In the genomic region with DNA sequence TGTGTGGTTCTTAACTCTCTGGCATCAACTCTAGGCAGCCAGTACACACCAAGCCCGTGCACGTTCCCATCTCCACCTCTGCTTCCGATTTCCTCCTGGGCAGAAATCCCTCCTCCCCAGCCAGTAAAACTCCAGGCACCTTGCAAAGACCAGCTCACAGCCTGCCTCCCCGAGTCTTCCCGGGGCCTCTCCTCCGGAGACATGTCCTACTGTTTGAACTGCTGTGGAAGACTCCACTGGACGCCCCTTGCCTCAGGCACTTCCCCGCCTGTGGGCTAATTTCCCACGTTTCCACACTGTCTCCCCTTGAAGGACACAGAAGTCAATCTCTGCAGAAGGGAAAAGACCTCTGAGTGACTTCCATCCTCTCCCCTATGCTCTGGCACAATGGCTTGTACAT, we compare ENCODE assay signal across 19 cellular contexts.
DNase-seq lines count a peak whose midpoint lies in the region; ATAC-seq and TF ChIP-seq lines count a peak whose summit lies in the region.
"Had no signal": no experiment of that assay in that cellular context is flagged by ENCODE, and none has a peak within 500 bp of the region (broad histone marks: within the 10 kb centered on the region; RNA-seq: fewer than 3 reads in every experiment).

No MANE protein-coding gene starts in this region.

- peaks cover 23% of the 10 kb centered on the region for H3K79me1 ChIP-seq in mesenchymal stem cell (replicated peaks; ENCODE audit: low read length, poor library complexity, severe bottlenecking)

- 92% methylated on average over 9 of the region's 9 CpGs for WGBS in mesenchymal stem cell

- no peak overlapping the region for H2AFZ ChIP-seq in mesenchymal stem cell (ENCODE audit: low read depth, low read length)

- H4K8ac ChIP-seq in mesenchymal stem cell (ENCODE audit: low read length): no peak overlapping the region

- no peak overlapping the region for H2BK5ac ChIP-seq in mesenchymal stem cell (ENCODE audit: low read depth, low read length, poor library complexity, severe bottlenecking)

- H3K36me3 Mint-ChIP-seq in activated T-cell treated with anti-CD3 and anti-CD28 coated beads, Interleukin-2, amount 50 U/mL, for 24 hours (ENCODE audit: low read depth): peaks cover 86% of the 10 kb centered on the region
- H3K36me3 Mint-ChIP-seq in central memory CD8-positive, alpha-beta T cell (ENCODE audit: insufficient read depth): peaks cover 34% of the 10 kb centered on the region
- peaks cover 16% of the 10 kb centered on the region for H3K36me3 Mint-ChIP-seq in stimulated activated memory B cell treated with anti-CD40 and anti-IgM and Interleukin-4, amounts not matched to agents 10 μg/mL and 1 μg/mL and 100 μg/mL, for 72 hours

- intact Hi-C loops in vagina (cut with DNase I): no loop called here

- no peaks in the 10 kb centered on the region for H3K9me3 Mint-ChIP-seq in activated T-cell treated with anti-CD3 and anti-CD28 coated beads, Interleukin-2, amount 50 U/mL, for 24 hours
- H3K9me3 Mint-ChIP-seq in central memory CD8-positive, alpha-beta T cell: no peaks in the 10 kb centered on the region
- no peaks in the 10 kb centered on the region for H3K9me3 Mint-ChIP-seq in stimulated activated memory B cell treated with anti-CD40 and anti-IgM and Interleukin-4, amounts not matched to agents 10 μg/mL and 1 μg/mL and 100 μg/mL, for 72 hours
- H3K9me3 Mint-ChIP-seq: dendritic cell treated with granulocyte-macrophage colony-stimulating factor and Interleukin-4, amounts not matched to agents 40 ng/mL and 50 ng/mL, for 4 days had no signal

- no peak overlapping the region for H2AK5ac ChIP-seq in mesenchymal stem cell (ENCODE audit: low read length, severe bottlenecking)

- no peaks in the 10 kb centered on the region for H3K4me1 ChIP-seq in HEK293 (ENCODE audit: control insufficient read depth, insufficient read depth, low read length)
- peaks cover 10% of the 10 kb centered on the region for H3K4me1 ChIP-seq in mesenchymal stem cell (ENCODE audit: control insufficient read depth, insufficient read depth, low read depth, low read length)
- H3K4me1 ChIP-seq in vagina: peaks cover 7% of the 10 kb centered on the region
- H3K4me1 ChIP-seq: uterus had no signal

- POLR2A ChIA-PET in HEK293 (lab: Yijun Ruan, JAX): no interaction called here

- no peak overlapping the region for H2BK12ac ChIP-seq in mesenchymal stem cell (ENCODE audit: low read length in 2 of 2)

- no peak overlapping the region for H3K23ac ChIP-seq in mesenchymal stem cell (ENCODE audit: low read length in 2 of 2)

- H3K14ac ChIP-seq in mesenchymal stem cell (ENCODE audit: low read length in 2 of 2): no peak overlapping the region

- no peak overlapping the region for H3K4me2 ChIP-seq in mesenchymal stem cell (ENCODE audit: low read length, poor library complexity, severe bottlenecking)

- H3K27ac ChIP-seq in HEK293 (ENCODE audit: extremely low read depth, low read depth, low read length): no peak overlapping the region
- no peak overlapping the region for H3K27ac ChIP-seq in mesenchymal stem cell (ENCODE audit: low read length, poor library complexity, severe bottlenecking)
- H3K27ac ChIP-seq in vagina: no peak overlapping the region
- H3K27ac ChIP-seq: C4-2B, uterus had no signal

- H2BK15ac ChIP-seq in mesenchymal stem cell (ENCODE audit: low read depth, poor library complexity, severe bottlenecking): no peak overlapping the region

- no peak for DNase-seq in activated T-cell treated with anti-CD3 and anti-CD28 coated beads, Interleukin-2, amount 50 U/mL, for 24 hours
- DNase-seq in activated T-cell treated with anti-CD3 and anti-CD28 coated beads, Interleukin-2, amount 50 U/mL, for 1 hour: no peak
- no peak for DNase-seq in central memory CD8-positive, alpha-beta T cell (ENCODE audit: low spot score in 2 of 2)
- DNase-seq in mesenchymal stem cell (no peak), islet precursor cell (no peak), vagina (ENCODE audit: extremely low spot score in 2 of 2) (no peak)
- DNase-seq: ACHN; midbrain; NCI-H2107; NCI-H510A treated with DMSO at 0.1 percent for 48 hours; stimulated activated CD4-positive, alpha-beta T cell treated with anti-CD3 and anti-CD28 coated beads, Interleukin-4, amount 100 ng/mL, for 4 hours; T-helper 9 cell; uterus had no signal

- H3K27me3 ChIP-seq in mesenchymal stem cell (ENCODE audit: control insufficient read depth in 1 of 2, insufficient read depth in 1 of 2, low read length in 2 of 2) (no peaks in the 10 kb centered on the region), vagina (no peaks in the 10 kb centered on the region)
- H3K27me3 ChIP-seq: uterus had no signal

- H4K91ac ChIP-seq in mesenchymal stem cell (ENCODE audit: low read length): no peak overlapping the region

- no peak for TF ChIP-seq POLR2A in vagina (IDR thresholded peaks at IDR 0.05)

- H3K4me3 Mint-ChIP-seq in activated T-cell treated with anti-CD3 and anti-CD28 coated beads, Interleukin-2, amount 50 U/mL, for 24 hours: no peak overlapping the region
- peak overlapping the region; percentile 25 for H3K4me3 Mint-ChIP-seq in central memory CD8-positive, alpha-beta T cell
- H3K4me3 Mint-ChIP-seq in stimulated activated memory B cell treated with anti-CD40 and anti-IgM and Interleukin-4, amounts not matched to agents 10 μg/mL and 1 μg/mL and 100 μg/mL, for 72 hours: no peak overlapping the region
- H3K4me3 Mint-ChIP-seq: dendritic cell treated with granulocyte-macrophage colony-stimulating factor and Interleukin-4, amounts not matched to agents 40 ng/mL and 50 ng/mL, for 4 days had no signal

- H3K4me3 ChIP-seq in HEK293 (ENCODE audit: low read depth, low read length) (no peak overlapping the region), mesenchymal stem cell (ENCODE audit: insufficient read depth in 1 of 2, low read depth in 1 of 2, low read length in 2 of 2) (no peak overlapping the region), vagina (no peak overlapping the region)
- H3K4me3 ChIP-seq: uterus had no signal

- H3K9ac ChIP-seq in mesenchymal stem cell (ENCODE audit: low read length): no peak overlapping the region

- CTCF ChIA-PET in HEK293 (lab: Yijun Ruan, JAX): no interaction called here

- H3K4me1 Mint-ChIP-seq in activated T-cell treated with anti-CD3 and anti-CD28 coated beads, Interleukin-2, amount 50 U/mL, for 24 hours (ENCODE audit: low read depth): peaks cover 86% of the 10 kb centered on the region
- H3K4me1 Mint-ChIP-seq in central memory CD8-positive, alpha-beta T cell: peaks cover 76% of the 10 kb centered on the region
- H3K4me1 Mint-ChIP-seq in stimulated activated memory B cell treated with anti-CD40 and anti-IgM and Interleukin-4, amounts not matched to agents 10 μg/mL and 1 μg/mL and 100 μg/mL, for 72 hours: peaks cover 67% of the 10 kb centered on the region

- H3K36me3 ChIP-seq in HEK293 (ENCODE audit: control insufficient read depth in 2 of 2, insufficient read depth in 1 of 2, low read length in 2 of 2) (no peaks in the 10 kb centered on the region), mesenchymal stem cell (ENCODE audit: control insufficient read depth in 1 of 2, insufficient read depth in 2 of 2, low read depth in 1 of 2, low read length in 2 of 2) (peaks cover 0 to 14% of the 10 kb centered on the region in 2 experiments), vagina (no peaks in the 10 kb centered on the region)
- H3K36me3 ChIP-seq: uterus had no signal

- no peak overlapping the region for H3K4ac ChIP-seq in mesenchymal stem cell (ENCODE audit: low read depth in 1 of 2, low read length in 2 of 2)

- H3K9me3 ChIP-seq in HEK293 (ENCODE audit: control insufficient read depth, insufficient read depth, low read depth, low read length) (no peaks in the 10 kb centered on the region), mesenchymal stem cell (ENCODE audit: control insufficient read depth, low read length) (no peaks in the 10 kb centered on the region), vagina (no peaks in the 10 kb centered on the region)
- H3K9me3 ChIP-seq: uterus had no signal

- peak overlapping the region; percentile 62 for H3K27ac Mint-ChIP-seq in activated T-cell treated with anti-CD3 and anti-CD28 coated beads, Interleukin-2, amount 50 U/mL, for 24 hours
- H3K27ac Mint-ChIP-seq in central memory CD8-positive, alpha-beta T cell (ENCODE audit: low read depth): peak overlapping the region; percentile 93
- peak overlapping the region; percentile 80 for H3K27ac Mint-ChIP-seq in stimulated activated memory B cell treated with anti-CD40 and anti-IgM and Interleukin-4, amounts not matched to agents 10 μg/mL and 1 μg/mL and 100 μg/mL, for 72 hours

- H3K18ac ChIP-seq in mesenchymal stem cell (ENCODE audit: low read depth in 1 of 2, low read length in 2 of 2): no peak overlapping the region

- ATAC-seq in central memory CD8-positive, alpha-beta T cell (replicated peaks; ENCODE audit: extremely low read depth, poor library complexity, severe bottlenecking): no peak
- ATAC-seq in stimulated activated memory B cell treated with anti-CD40 and anti-IgM and Interleukin-4, amounts not matched to agents 10 μg/mL and 1 μg/mL and 100 μg/mL, for 72 hours: no peak
- ATAC-seq: activated CD4-positive, CD25-positive, alpha-beta regulatory T cell treated with anti-CD3 and anti-CD28 coated beads, Interleukin-2, amount 50 U/mL, for 24 hours; left lobe of liver had no signal

- no peaks in the 10 kb centered on the region for H3K27me3 Mint-ChIP-seq in activated T-cell treated with anti-CD3 and anti-CD28 coated beads, Interleukin-2, amount 50 U/mL, for 24 hours
- no peaks in the 10 kb centered on the region for H3K27me3 Mint-ChIP-seq in central memory CD8-positive, alpha-beta T cell
- no peaks in the 10 kb centered on the region for H3K27me3 Mint-ChIP-seq in stimulated activated memory B cell treated with anti-CD40 and anti-IgM and Interleukin-4, amounts not matched to agents 10 μg/mL and 1 μg/mL and 100 μg/mL, for 72 hours
- H3K27me3 Mint-ChIP-seq: dendritic cell treated with granulocyte-macrophage colony-stimulating factor and Interleukin-4, amounts not matched to agents 40 ng/mL and 50 ng/mL, for 4 days had no signal

- no peak for TF ChIP-seq CTCF in HEK293 (tag by site-specific recombination; IDR thresholded peaks at IDR 0.05)
- TF ChIP-seq CTCF in vagina (IDR thresholded peaks at IDR 0.05): no peak

- no peak overlapping the region for H2BK120ac ChIP-seq in mesenchymal stem cell (ENCODE audit: low read depth, low read length)

TF ChIP-seq in HEK293, 187 proteins besides CTCF, POLR2A, EP300 and RAD21:
- peak; percentile 62 for TF ChIP-seq ZIC2 (tag by site-specific recombination; IDR thresholded peaks at IDR 0.05)
- TF ChIP-seq, protein P1, sequence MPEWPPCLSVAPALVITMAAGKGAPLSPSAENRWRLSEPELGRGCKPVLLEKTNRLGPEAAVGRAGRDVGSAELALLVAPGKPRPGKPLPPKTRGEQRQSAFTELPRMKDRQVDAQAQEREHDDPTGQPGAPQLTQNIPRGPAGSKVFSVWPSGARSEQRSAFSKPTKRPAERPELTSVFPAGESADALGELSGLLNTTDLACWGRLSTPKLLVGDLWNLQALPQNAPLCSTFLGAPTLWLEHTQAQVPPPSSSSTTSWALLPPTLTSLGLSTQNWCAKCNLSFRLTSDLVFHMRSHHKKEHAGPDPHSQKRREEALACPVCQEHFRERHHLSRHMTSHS (tag by site-specific recombination; IDR thresholded peaks at IDR 0.05): no peak
TF ChIP-seq in HEK293: peak in this region for 1.
